5 cellular contexts compared by ENCODE assay signal in the genomic region with DNA sequence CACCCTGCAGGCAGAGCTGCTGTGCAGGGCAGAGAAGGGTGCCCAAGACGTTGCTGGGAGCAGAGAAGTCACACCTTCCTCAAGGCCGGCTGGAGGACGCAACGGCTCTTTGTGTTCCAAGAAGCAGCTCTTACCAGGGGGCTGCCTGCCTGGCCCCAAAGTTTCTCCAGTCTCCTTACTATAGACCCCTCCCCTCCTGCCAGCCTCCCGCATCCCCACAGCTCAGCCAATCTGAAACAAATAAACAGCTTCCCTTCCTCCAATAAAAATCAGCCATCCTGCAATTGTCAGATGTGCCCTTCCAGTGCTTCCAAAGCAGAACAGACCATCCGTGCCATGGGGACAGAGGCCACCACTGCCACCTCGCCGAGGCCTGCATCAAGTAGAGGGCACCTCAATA. TPM values are rescaled to one million over a fixed set of nuclear protein-coding genes. Genes with fewer than 3 reads are reported as not detected.
"Had no signal": no experiment of that assay in that cellular context is flagged by ENCODE, and none has a peak within 500 bp of the region (broad histone marks: within the 10 kb centered on the region; RNA-seq: fewer than 3 reads in every experiment).

No MANE protein-coding gene starts in this region.

RNA-seq across cellular contexts. Expression of gene PVRIG, which starts 40.2 kb away (rescaled TPM):
- total RNA-seq: H4, H7, HepG2, HT1080 had no signal
- polyA plus RNA-seq: HepG2 had no signal

RNA-seq across cellular contexts. Expression of gene SPDYE3, which starts 47.5 kb away (rescaled TPM):
- total RNA-seq: H4, H7, HepG2, HFFc6, HT1080 had no signal
- polyA plus RNA-seq: HepG2 had no signal
